ENCODE assay signal across 1 cellular context in the genomic region with DNA sequence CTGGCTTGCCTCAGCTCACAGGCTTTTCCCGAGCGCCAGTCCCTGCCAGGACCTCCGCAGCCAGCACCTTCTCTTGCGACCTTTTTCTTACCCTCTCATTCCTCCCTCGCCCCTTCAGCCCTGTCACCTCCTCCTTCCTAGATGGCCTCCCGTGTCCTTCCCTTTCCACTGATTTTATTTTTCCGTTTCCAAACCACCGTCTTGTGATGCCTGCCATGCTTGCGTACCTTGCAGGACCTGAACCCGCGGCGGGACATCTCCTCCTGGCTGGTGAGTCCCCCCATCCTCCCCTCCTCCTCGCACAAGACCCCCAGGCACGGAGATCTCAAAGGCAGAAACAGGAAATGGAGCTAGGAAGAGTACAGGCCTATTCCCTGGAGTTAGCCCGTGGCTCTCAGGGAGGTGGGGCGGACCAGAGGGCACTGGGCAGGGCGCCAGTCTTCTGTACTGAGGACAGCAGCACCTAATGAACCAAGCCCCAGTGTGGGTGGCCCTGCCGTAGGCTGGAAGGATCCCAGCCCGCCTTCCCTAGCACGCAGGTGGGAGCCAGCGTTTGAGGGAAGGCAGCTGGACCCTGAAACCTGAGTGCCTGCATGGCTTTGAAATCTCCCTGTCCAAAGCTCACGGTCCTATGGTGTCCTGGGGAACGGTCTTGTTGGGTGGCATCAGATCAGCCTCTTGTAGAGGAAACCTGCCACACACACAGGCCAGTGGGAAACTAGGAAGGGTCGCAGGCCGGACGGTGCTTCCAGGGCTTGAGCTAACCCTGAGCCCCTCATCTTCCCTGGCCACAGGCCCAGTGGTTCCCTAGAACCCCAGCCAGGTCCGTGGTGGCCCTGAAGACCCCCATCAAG.
A peak's percentile ranks its signal among the peaks of the same experiment; 100 is the strongest.
TF ChIP-seq lines count a peak whose summit lies in the region.

No MANE protein-coding gene starts in this region.

TF ChIP-seq in K562, 482 proteins besides CTCF, POLR2A, EP300 and RAD21 (continued from another document and continues in another):
- TF ChIP-seq, protein P1, sequence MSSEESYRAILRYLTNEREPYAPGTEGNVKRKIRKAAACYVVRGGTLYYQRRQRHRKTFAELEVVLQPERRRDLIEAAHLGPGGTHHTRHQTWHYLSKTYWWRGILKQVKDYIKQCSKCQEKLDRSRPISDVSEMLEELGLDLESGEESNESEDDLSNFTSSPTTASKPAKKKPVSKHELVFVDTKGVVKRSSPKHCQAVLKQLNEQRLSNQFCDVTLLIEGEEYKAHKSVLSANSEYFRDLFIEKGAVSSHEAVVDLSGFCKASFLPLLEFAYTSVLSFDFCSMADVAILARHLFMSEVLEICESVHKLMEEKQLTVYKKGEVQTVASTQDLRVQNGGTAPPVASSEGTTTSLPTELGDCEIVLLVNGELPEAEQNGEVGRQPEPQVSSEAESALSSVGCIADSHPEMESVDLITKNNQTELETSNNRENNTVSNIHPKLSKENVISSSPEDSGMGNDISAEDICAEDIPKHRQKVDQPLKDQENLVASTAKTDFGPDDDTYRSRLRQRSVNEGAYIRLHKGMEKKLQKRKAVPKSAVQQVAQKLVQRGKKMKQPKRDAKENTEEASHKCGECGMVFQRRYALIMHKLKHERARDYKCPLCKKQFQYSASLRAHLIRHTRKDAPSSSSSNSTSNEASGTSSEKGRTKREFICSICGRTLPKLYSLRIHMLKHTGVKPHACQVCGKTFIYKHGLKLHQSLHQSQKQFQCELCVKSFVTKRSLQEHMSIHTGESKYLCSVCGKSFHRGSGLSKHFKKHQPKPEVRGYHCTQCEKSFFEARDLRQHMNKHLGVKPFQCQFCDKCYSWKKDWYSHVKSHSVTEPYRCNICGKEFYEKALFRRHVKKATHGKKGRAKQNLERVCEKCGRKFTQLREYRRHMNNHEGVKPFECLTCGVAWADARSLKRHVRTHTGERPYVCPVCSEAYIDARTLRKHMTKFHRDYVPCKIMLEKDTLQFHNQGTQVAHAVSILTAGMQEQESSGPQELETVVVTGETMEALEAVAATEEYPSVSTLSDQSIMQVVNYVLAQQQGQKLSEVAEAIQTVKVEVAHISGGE (CRISPR knock-in tag; IDR thresholded peaks at IDR 0.05): no peak; a peak in 1 of 6 replicates
- TF ChIP-seq KDM2B (CRISPR knock-in tag; IDR thresholded peaks at IDR 0.05) (no peak), TEAD4 (IDR thresholded peaks at IDR 0.05; ENCODE audit: low read length) (peak; percentile 12; the same call in 1 of the 2 replicates), TEAD4 (CRISPR knock-in tag; IDR thresholded peaks at IDR 0.05; ENCODE audit: borderline replicate concordance) (no peak), KLF6 (CRISPR knock-in tag; IDR thresholded peaks at IDR 0.05; ENCODE audit: borderline replicate concordance) (no peak), NBN (IDR thresholded peaks at IDR 0.05; ENCODE audit: low read depth) (0 out of 2 replicates have a peak, but pooled peaks have one; percentile 56), KDM1A (IDR thresholded peaks at IDR 0.05) (no peak), HDGF (IDR thresholded peaks at IDR 0.05) (peak; percentile 57; the same call in 1 of the 2 replicates), ZNF324 (CRISPR knock-in tag; IDR thresholded peaks at IDR 0.05) (no peak), LEF1 (IDR thresholded peaks at IDR 0.05) (no peak), STAG1 (CRISPR knock-in tag; IDR thresholded peaks at IDR 0.05; ENCODE audit: borderline replicate concordance) (no peak), ZSCAN32 (CRISPR knock-in tag; IDR thresholded peaks at IDR 0.05) (no peak), HDAC1 (IDR thresholded peaks at IDR 0.05) (peak in 1 of 2 experiments; percentile 85; a peak in 2 of 4 replicates), HLTF (IDR thresholded peaks at IDR 0.05) (peak; percentile 84; the same call in 1 of the 2 replicates), PHF21A (IDR thresholded peaks at IDR 0.05; ENCODE audit: borderline replicate concordance, low read depth) (peak; percentile 82; the same call in 1 of the 2 replicates), PTRF (tag; IDR thresholded peaks at IDR 0.05) (no peak), GABPA (tag; conservative IDR thresholded peaks at IDR 0.05; ENCODE audit: low read depth) (no peak), EP400 (IDR thresholded peaks at IDR 0.05) (peak; percentile 43; the same call in 1 of the 2 replicates), NFIC (IDR thresholded peaks at IDR 0.05) (peak; percentile 89), IFI16 (CRISPR knock-in tag; IDR thresholded peaks at IDR 0.05) (no peak), CBFB (CRISPR knock-in tag; IDR thresholded peaks at IDR 0.05) (0 out of 2 replicates have a peak, but pooled peaks have one; percentile 8), PHF8 (IDR thresholded peaks at IDR 0.05; ENCODE audit: borderline replicate concordance, low read length) (no peak), NFRKB (IDR thresholded peaks at IDR 0.05; ENCODE audit: low read depth) (0 out of 2 replicates have a peak, but pooled peaks have one; percentile 45), TGIF2 (CRISPR knock-in tag; IDR thresholded peaks at IDR 0.05) (no peak), HDAC2 (IDR thresholded peaks at IDR 0.05) (peak; percentile 52; the same call in 1 of the 2 replicates), SIN3B (IDR thresholded peaks at IDR 0.05; ENCODE audit: low read depth) (no peak), MYNN (IDR thresholded peaks at IDR 0.05) (0 out of 2 replicates have a peak, but pooled peaks have one; percentile 46), MYNN (CRISPR knock-in tag; IDR thresholded peaks at IDR 0.05) (no peak), GTF2A2 (tag; IDR thresholded peaks at IDR 0.05) (no peak)
- TF ChIP-seq, protein P2, sequence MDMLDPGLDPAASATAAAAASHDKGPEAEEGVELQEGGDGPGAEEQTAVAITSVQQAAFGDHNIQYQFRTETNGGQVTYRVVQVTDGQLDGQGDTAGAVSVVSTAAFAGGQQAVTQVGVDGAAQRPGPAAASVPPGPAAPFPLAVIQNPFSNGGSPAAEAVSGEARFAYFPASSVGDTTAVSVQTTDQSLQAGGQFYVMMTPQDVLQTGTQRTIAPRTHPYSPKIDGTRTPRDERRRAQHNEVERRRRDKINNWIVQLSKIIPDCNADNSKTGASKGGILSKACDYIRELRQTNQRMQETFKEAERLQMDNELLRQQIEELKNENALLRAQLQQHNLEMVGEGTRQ (CRISPR knock-in tag; IDR thresholded peaks at IDR 0.05): no peak
- TF ChIP-seq, protein P3, sequence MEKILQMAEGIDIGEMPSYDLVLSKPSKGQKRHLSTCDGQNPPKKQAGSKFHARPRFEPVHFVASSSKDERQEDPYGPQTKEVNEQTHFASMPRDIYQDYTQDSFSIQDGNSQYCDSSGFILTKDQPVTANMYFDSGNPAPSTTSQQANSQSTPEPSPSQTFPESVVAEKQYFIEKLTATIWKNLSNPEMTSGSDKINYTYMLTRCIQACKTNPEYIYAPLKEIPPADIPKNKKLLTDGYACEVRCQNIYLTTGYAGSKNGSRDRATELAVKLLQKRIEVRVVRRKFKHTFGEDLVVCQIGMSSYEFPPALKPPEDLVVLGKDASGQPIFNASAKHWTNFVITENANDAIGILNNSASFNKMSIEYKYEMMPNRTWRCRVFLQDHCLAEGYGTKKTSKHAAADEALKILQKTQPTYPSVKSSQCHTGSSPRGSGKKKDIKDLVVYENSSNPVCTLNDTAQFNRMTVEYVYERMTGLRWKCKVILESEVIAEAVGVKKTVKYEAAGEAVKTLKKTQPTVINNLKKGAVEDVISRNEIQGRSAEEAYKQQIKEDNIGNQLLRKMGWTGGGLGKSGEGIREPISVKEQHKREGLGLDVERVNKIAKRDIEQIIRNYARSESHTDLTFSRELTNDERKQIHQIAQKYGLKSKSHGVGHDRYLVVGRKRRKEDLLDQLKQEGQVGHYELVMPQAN (IDR thresholded peaks at IDR 0.05; ENCODE audit: borderline replicate concordance): peak; percentile 88
- TF ChIP-seq, protein P4, sequence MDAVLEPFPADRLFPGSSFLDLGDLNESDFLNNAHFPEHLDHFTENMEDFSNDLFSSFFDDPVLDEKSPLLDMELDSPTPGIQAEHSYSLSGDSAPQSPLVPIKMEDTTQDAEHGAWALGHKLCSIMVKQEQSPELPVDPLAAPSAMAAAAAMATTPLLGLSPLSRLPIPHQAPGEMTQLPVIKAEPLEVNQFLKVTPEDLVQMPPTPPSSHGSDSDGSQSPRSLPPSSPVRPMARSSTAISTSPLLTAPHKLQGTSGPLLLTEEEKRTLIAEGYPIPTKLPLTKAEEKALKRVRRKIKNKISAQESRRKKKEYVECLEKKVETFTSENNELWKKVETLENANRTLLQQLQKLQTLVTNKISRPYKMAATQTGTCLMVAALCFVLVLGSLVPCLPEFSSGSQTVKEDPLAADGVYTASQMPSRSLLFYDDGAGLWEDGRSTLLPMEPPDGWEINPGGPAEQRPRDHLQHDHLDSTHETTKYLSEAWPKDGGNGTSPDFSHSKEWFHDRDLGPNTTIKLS (IDR thresholded peaks at IDR 0.05; ENCODE audit: borderline replicate concordance, low read depth): no peak
- TF ChIP-seq, protein P5, sequence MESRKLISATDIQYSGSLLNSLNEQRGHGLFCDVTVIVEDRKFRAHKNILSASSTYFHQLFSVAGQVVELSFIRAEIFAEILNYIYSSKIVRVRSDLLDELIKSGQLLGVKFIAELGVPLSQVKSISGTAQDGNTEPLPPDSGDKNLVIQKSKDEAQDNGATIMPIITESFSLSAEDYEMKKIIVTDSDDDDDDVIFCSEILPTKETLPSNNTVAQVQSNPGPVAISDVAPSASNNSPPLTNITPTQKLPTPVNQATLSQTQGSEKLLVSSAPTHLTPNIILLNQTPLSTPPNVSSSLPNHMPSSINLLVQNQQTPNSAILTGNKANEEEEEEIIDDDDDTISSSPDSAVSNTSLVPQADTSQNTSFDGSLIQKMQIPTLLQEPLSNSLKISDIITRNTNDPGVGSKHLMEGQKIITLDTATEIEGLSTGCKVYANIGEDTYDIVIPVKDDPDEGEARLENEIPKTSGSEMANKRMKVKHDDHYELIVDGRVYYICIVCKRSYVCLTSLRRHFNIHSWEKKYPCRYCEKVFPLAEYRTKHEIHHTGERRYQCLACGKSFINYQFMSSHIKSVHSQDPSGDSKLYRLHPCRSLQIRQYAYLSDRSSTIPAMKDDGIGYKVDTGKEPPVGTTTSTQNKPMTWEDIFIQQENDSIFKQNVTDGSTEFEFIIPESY (CRISPR knock-in tag; IDR thresholded peaks at IDR 0.05): no peak
- TF ChIP-seq, protein P6, sequence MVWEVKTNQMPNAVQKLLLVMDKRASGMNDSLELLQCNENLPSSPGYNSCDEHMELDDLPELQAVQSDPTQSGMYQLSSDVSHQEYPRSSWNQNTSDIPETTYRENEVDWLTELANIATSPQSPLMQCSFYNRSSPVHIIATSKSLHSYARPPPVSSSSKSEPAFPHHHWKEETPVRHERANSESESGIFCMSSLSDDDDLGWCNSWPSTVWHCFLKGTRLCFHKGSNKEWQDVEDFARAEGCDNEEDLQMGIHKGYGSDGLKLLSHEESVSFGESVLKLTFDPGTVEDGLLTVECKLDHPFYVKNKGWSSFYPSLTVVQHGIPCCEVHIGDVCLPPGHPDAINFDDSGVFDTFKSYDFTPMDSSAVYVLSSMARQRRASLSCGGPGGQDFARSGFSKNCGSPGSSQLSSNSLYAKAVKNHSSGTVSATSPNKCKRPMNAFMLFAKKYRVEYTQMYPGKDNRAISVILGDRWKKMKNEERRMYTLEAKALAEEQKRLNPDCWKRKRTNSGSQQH (CRISPR knock-in tag; IDR thresholded peaks at IDR 0.05): peak; percentile 73
- TF ChIP-seq, protein P7, sequence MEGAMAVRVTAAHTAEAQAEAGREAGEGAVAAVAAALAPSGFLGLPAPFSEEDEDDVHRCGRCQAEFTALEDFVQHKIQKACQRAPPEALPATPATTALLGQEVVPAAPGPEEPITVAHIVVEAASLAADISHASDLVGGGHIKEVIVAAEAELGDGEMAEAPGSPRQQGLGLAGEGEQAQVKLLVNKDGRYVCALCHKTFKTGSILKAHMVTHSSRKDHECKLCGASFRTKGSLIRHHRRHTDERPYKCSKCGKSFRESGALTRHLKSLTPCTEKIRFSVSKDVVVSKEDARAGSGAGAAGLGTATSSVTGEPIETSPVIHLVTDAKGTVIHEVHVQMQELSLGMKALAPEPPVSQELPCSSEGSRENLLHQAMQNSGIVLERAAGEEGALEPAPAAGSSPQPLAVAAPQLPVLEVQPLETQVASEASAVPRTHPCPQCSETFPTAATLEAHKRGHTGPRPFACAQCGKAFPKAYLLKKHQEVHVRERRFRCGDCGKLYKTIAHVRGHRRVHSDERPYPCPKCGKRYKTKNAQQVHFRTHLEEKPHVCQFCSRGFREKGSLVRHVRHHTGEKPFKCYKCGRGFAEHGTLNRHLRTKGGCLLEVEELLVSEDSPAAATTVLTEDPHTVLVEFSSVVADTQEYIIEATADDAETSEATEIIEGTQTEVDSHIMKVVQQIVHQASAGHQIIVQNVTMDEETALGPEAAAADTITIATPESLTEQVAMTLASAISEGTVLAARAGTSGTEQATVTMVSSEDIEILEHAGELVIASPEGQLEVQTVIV (CRISPR knock-in tag; IDR thresholded peaks at IDR 0.05; ENCODE audit: borderline replicate concordance): no peak
- TF ChIP-seq, protein P8, sequence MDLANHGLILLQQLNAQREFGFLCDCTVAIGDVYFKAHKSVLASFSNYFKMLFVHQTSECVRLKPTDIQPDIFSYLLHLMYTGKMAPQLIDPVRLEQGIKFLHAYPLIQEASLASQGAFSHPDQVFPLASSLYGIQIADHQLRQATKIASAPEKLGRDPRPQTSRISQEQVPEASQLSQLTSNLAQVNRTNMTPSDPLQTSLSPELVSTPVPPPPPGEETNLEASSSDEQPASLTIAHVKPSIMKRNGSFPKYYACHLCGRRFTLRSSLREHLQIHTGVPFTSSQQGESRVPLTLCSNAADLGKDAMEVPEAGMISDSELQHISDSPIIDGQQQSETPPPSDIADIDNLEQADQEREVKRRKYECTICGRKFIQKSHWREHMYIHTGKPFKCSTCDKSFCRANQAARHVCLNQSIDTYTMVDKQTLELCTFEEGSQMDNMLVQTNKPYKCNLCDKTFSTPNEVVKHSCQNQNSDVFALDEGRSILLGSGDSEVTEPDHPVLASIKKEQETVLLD (IDR thresholded peaks at IDR 0.05): peak; percentile 63; the same call in 1 of the 2 replicates
- TF ChIP-seq, protein P9, sequence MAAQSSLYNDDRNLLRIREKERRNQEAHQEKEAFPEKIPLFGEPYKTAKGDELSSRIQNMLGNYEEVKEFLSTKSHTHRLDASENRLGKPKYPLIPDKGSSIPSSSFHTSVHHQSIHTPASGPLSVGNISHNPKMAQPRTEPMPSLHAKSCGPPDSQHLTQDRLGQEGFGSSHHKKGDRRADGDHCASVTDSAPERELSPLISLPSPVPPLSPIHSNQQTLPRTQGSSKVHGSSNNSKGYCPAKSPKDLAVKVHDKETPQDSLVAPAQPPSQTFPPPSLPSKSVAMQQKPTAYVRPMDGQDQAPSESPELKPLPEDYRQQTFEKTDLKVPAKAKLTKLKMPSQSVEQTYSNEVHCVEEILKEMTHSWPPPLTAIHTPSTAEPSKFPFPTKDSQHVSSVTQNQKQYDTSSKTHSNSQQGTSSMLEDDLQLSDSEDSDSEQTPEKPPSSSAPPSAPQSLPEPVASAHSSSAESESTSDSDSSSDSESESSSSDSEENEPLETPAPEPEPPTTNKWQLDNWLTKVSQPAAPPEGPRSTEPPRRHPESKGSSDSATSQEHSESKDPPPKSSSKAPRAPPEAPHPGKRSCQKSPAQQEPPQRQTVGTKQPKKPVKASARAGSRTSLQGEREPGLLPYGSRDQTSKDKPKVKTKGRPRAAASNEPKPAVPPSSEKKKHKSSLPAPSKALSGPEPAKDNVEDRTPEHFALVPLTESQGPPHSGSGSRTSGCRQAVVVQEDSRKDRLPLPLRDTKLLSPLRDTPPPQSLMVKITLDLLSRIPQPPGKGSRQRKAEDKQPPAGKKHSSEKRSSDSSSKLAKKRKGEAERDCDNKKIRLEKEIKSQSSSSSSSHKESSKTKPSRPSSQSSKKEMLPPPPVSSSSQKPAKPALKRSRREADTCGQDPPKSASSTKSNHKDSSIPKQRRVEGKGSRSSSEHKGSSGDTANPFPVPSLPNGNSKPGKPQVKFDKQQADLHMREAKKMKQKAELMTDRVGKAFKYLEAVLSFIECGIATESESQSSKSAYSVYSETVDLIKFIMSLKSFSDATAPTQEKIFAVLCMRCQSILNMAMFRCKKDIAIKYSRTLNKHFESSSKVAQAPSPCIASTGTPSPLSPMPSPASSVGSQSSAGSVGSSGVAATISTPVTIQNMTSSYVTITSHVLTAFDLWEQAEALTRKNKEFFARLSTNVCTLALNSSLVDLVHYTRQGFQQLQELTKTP (IDR thresholded peaks at IDR 0.05; ENCODE audit: low read depth in 1 of 2, partially characterized antibody in 2 of 2): peak in 1 of 2 experiments; percentile 92
